10 cellular contexts compared by ENCODE assay signal in the genomic region with DNA sequence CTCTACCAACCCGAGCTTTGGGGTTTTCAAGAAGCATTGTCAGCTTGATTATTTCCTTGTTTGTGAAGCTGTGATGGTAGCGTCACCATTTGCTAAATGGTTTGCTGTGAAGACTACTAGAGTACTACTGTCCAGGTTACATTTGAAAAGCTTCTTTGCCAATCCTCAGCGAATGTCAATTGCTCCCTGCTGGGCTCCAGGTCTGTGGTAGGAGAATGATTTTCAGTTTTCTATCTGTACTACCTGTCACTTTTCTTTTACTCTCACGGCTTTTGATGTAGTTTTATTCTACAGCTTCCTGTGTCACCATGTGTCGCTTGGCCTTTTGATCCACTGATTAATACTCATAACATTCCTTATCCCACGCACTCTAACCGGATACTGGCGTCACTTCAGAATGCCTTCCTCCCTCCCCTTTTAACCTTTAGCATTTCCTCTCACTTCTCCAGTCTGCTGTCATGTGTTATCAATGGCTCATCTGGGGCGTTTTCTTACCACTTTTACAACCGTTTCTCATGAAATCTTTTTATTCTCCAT. TPM values are rescaled to one million over a fixed set of nuclear protein-coding genes. Genes with fewer than 3 reads are reported as not detected.
DNase-seq lines count a peak whose midpoint lies in the region; ATAC-seq lines count a peak whose summit lies in the region.
"Had no signal": no experiment of that assay in that cellular context is flagged by ENCODE, and none has a peak within 500 bp of the region (broad histone marks: within the 10 kb centered on the region; RNA-seq: fewer than 3 reads in every experiment).

No MANE protein-coding gene starts in this region.

- intact Hi-C loops in sciatic nerve (cut with DNase I), result no loop called here

- DNase-seq in HCEC 1CT (peak; percentile 80), sciatic nerve (ENCODE audit: low spot score) (no peak), NCI-H1092 treated with DMSO at 0.1 percent for 48 hours (lab: John Stamatoyannopoulos, UW) (no peak), AML-193 (lab: John Stamatoyannopoulos, UW) (no peak), C1 segment of cervical spinal cord (lab: John Stamatoyannopoulos, UW) (no peak)
- DNase-seq in activated CD4-positive, alpha-beta T cell treated with anti-CD3 and anti-CD28 coated beads for 48 hours, result peak; percentile 83
- DNase-seq in effector CD8-positive, alpha-beta T cell (lab: John Stamatoyannopoulos, UW), result peak; percentile 19
- DNase-seq in stimulated activated CD4-positive, alpha-beta T cell treated with anti-CD3 and anti-CD28 coated beads, Interleukin-2, amount 100 ng/mL, for 24 hours, result peak; percentile 61 to 71
- DNase-seq: left cardiac atrium had no signal

- ATAC-seq in sciatic nerve, result no peak
- ATAC-seq: left cardiac atrium had no signal

RNA-seq across cellular contexts. Expression of gene GPR183, which starts 7.5 kb away (rescaled TPM):
- total RNA-seq in sciatic nerve, result 19.5 TPM

RNA-seq across cellular contexts. Expression of gene GPR18, which starts 56.5 kb away (rescaled TPM):
- not detected for total RNA-seq in sciatic nerve
- total RNA-seq: cardiac muscle cell, left cardiac atrium had no signal

Comparison
In these comparisons a context has a peak if more than half of its experiments do, and no peak if none do; other contexts are left out.
1. DNase-seq: peak in HCEC 1CT (single experiment), activated CD4-positive, alpha-beta T cell treated with anti-CD3 and anti-CD28 coated beads for 48 hours (single experiment), effector CD8-positive, alpha-beta T cell (single experiment) and stimulated activated CD4-positive, alpha-beta T cell treated with anti-CD3 and anti-CD28 coated beads, Interleukin-2, amount 100 ng/mL, for 24 hours (2 of 2); none in sciatic nerve (single experiment), NCI-H1092 treated with DMSO at 0.1 percent for 48 hours (single experiment), AML-193 (0 of 2) and C1 segment of cervical spinal cord (0 of 14).